8 cellular contexts compared by ENCODE assay signal in genomic region chrX:140712413-140713173, GRCh38. TPM values are rescaled to one million over a fixed set of nuclear protein-coding genes. Genes with fewer than 3 reads are reported as not detected.
DNase-seq lines count a peak whose midpoint lies in the region; ATAC-seq and TF ChIP-seq lines count a peak whose summit lies in the region.

No MANE protein-coding gene starts in this region.

- ATAC-seq in GM18505 (IDR thresholded peaks at IDR 0.05; ENCODE audit: unreplicated experiment) (peak; percentile 74), sciatic nerve (peak; percentile 57), HG03139 (IDR thresholded peaks at IDR 0.05; ENCODE audit: unreplicated experiment) (no peak), GM21515 (IDR thresholded peaks at IDR 0.05; ENCODE audit: unreplicated experiment) (no peak)
- ATAC-seq in activated naive CD8-positive, alpha-beta T cell treated with anti-CD3 and anti-CD28 coated beads, Interleukin-2, amount 50 U/mL, for 24 hours, result peak; percentile 75

- no peak overlapping the region for H3K4me3 ChIP-seq in hepatocyte

- POLR2A ChIA-PET in RWPE1 (lab: Yijun Ruan, JAX; ENCODE audit: low non-redundant PET), result interaction anchor here (0.6 kb wide), 1 partner anchor 47 kb away, joined by 3 read pairs; no protein-coding TSS in a partner anchor

- CTCF ChIA-PET in RWPE1 (lab: Yijun Ruan, JAX), result no interaction called here

- no peak overlapping the region for H3K27ac Mint-ChIP-seq in activated naive CD8-positive, alpha-beta T cell treated with anti-CD3 and anti-CD28 coated beads, Interleukin-2, amount 50 U/mL, for 24 hours

- H3K9me3 ChIP-seq in KOPT-K1 (ENCODE audit: insufficient read depth, low read length, poor library complexity, severe bottlenecking), result no peaks in the 10 kb centered on the region
- no peaks in the 10 kb centered on the region for H3K9me3 ChIP-seq in hepatocyte (ENCODE audit: low read depth)

- 60% methylated on average over 16 of the region's 16 CpGs for WGBS in hepatocyte (ENCODE audit: low lambda C conversion rate, missing lambda C conversion rate)

- no peaks in the 10 kb centered on the region for H3K9me3 Mint-ChIP-seq in activated naive CD8-positive, alpha-beta T cell treated with anti-CD3 and anti-CD28 coated beads, Interleukin-2, amount 50 U/mL, for 24 hours

- no peak for TF ChIP-seq CTCF in hepatocyte (IDR thresholded peaks at IDR 0.05; ENCODE audit: poor library complexity)
- no peak for TF ChIP-seq CTCF in RWPE1 (conservative IDR thresholded peaks at IDR 0.05; ENCODE audit: low read depth)

- peak overlapping the region; percentile 66 for H3K4me2 ChIP-seq in hepatocyte

- peak; percentile 7 for DNase-seq in activated naive CD8-positive, alpha-beta T cell treated with anti-CD3 and anti-CD28 coated beads, Interleukin-2, amount 50 U/mL, for 24 hours
- DNase-seq in hepatocyte (ENCODE audit: low spot score) (peak; percentile 86), sciatic nerve (ENCODE audit: low spot score) (peak; percentile 70), RWPE1 (ENCODE audit: low spot score) (no peak)

- no peaks in the 10 kb centered on the region for H3K9me2 ChIP-seq in hepatocyte (replicated peaks; ENCODE audit: insufficient read depth)

- H3K36me3 Mint-ChIP-seq in activated naive CD8-positive, alpha-beta T cell treated with anti-CD3 and anti-CD28 coated beads, Interleukin-2, amount 50 U/mL, for 24 hours (ENCODE audit: low read depth), result no peaks in the 10 kb centered on the region

- TF ChIP-seq POLR2A in GM18505 (IDR thresholded peaks at IDR 0.05; ENCODE audit: borderline replicate concordance, extremely low read depth, insufficient read depth, insufficient read length), result no peak

- intact Hi-C loops in sciatic nerve (cut with DNase I), result no loop called here

- peaks cover 2% of the 10 kb centered on the region for H3K27me3 Mint-ChIP-seq in activated naive CD8-positive, alpha-beta T cell treated with anti-CD3 and anti-CD28 coated beads, Interleukin-2, amount 50 U/mL, for 24 hours

- H3K36me3 ChIP-seq in KOPT-K1 (ENCODE audit: insufficient read depth, low read length), result no peaks in the 10 kb centered on the region
- H3K36me3 ChIP-seq in hepatocyte (replicated peaks; ENCODE audit: insufficient read depth, low read depth), result no peaks in the 10 kb centered on the region

- no peak overlapping the region for H3K4me3 Mint-ChIP-seq in activated naive CD8-positive, alpha-beta T cell treated with anti-CD3 and anti-CD28 coated beads, Interleukin-2, amount 50 U/mL, for 24 hours

- peaks cover 7% of the 10 kb centered on the region for H3K4me1 Mint-ChIP-seq in activated naive CD8-positive, alpha-beta T cell treated with anti-CD3 and anti-CD28 coated beads, Interleukin-2, amount 50 U/mL, for 24 hours

- no peaks in the 10 kb centered on the region for H3K27me3 ChIP-seq in hepatocyte

- H3K79me2 ChIP-seq in hepatocyte, result no peaks in the 10 kb centered on the region

- H3K27ac ChIP-seq in KOPT-K1 (ENCODE audit: low read depth, low read length, poor library complexity, severe bottlenecking) (peak overlapping the region; percentile 19), hepatocyte (peak overlapping the region; percentile 80), RWPE1 (no peak overlapping the region)

- H4K20me1 ChIP-seq in hepatocyte (ENCODE audit: insufficient read depth, poor library complexity, severe bottlenecking), result no peaks in the 10 kb centered on the region

- H2AFZ ChIP-seq in hepatocyte, result no peak overlapping the region

- H3K4me1 ChIP-seq in hepatocyte (ENCODE audit: insufficient read depth), result no peaks in the 10 kb centered on the region

RNA-seq across cellular contexts. Expression of gene LINC00632, which starts 3.0 kb away (rescaled TPM):
- total RNA-seq in hepatocyte, result 245 and 310 TPM in 2 replicates
- 48.3 and 51.5 TPM in 2 replicates for polyA plus RNA-seq in hepatocyte
- total RNA-seq in sciatic nerve, result 1,334 TPM

Comparison
In these comparisons a context has a peak if more than half of its experiments do, and no peak if none do; other contexts are left out.
1. ATAC-seq: peak in GM18505 (single experiment), activated naive CD8-positive, alpha-beta T cell treated with anti-CD3 and anti-CD28 coated beads, Interleukin-2, amount 50 U/mL, for 24 hours (single experiment) and sciatic nerve (single experiment); none in HG03139 (single experiment) and GM21515 (single experiment).